ENCODE assay signal across 11 cellular contexts in the genomic region with DNA sequence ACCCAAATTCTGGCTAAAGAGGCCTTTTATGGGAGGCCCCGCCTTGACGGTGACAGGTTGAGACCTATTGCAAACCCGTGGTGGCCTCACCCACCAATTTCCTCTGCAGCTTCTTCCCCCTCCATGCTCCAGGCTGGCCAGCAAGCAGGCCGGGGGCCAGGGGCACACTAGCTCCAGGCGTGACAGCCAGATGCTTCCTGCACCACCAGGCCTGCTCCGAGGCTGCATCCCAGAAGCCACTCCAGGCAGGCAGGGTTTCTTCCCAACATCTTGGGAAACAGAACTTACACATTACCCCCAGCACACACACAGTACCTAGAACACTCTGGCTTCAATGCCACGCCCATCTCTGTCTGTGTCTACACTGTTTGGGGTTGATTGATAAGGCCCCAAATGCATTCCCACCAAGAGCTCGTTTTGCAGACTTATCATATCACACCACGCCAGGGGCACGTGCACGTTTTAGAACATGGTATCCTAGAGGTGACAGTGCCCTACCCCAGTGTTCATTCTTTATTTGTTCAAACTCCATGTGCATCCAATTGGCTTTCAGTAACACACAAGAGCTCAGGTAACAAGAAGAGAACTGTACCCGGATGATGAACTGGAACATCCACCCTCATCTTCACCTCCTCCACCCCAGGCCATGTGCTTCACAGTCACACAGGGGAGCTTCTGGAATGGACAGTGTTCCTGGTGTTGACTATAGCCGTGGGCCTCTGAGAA.
DNase-seq lines count a peak whose midpoint lies in the region; ATAC-seq and TF ChIP-seq lines count a peak whose summit lies in the region.
"Had no signal": no experiment of that assay in that cellular context is flagged by ENCODE, and none has a peak within 500 bp of the region (broad histone marks: within the 10 kb centered on the region; RNA-seq: fewer than 3 reads in every experiment).

No MANE protein-coding gene starts in this region.

- no peak for TF ChIP-seq EP300 in sigmoid colon (IDR thresholded peaks at IDR 0.05)

- H3K27ac ChIP-seq in SK-N-MC (peak overlapping the region; percentile 83), right cardiac atrium (ENCODE audit: low read length) (no peak overlapping the region), sigmoid colon (peak overlapping the region in 1 of 4 donors; percentile 48)

- no peak for TF ChIP-seq POLR2A in sigmoid colon (IDR thresholded peaks at IDR 0.05)

- intact Hi-C loops in right cardiac atrium (cut with DNase I) (no loop called here), sigmoid colon (cut with DNase I) (no loop called here)

- peak; percentile 62 for DNase-seq in CMK (ENCODE audit: low read depth)
- no peak for DNase-seq in SK-N-MC (ENCODE audit: low read depth, low spot score)
- DNase-seq in right cardiac atrium = peak in 2 of 3 donors; percentile 64 to 75
- DNase-seq in sigmoid colon = peak; percentile 67
- no peak for DNase-seq in central memory CD4-positive, alpha-beta T cell
- no peak for DNase-seq in dedifferentiated amniotic fluid mesenchymal stem cell (ENCODE audit: extremely low spot score)
- DNase-seq in effector CD4-positive, alpha-beta T cell = no peak
- DNase-seq: activated CD4-positive, alpha-beta T cell treated with anti-CD3 and anti-CD28 coated beads, Interleukin-2, amount 50 U/mL, for 48 hours; foreskin fibroblast had no signal

- H3K4me3 ChIP-seq in SK-N-MC = 0 out of 2 replicates have a peak overlapping the region, but pooled peaks have one; percentile 22
- no peak overlapping the region for H3K4me3 ChIP-seq in right cardiac atrium (ENCODE audit: low read length)
- no peak overlapping the region for H3K4me3 ChIP-seq in sigmoid colon

- H3K4me1 ChIP-seq in right cardiac atrium (ENCODE audit: control insufficient read depth, insufficient read depth, low read length) (peaks cover 3% of the 10 kb centered on the region), sigmoid colon (peaks cover 0 to 7% (median 4%) of the 10 kb centered on the region in 4 donors)

- H3K9me3 ChIP-seq in SK-N-MC (ENCODE audit: low read depth, low read length) = no peaks in the 10 kb centered on the region
- no peaks in the 10 kb centered on the region for H3K9me3 ChIP-seq in right cardiac atrium (ENCODE audit: control insufficient read depth, low read length)
- H3K9me3 ChIP-seq in sigmoid colon = no peaks in the 10 kb centered on the region

- TF ChIP-seq CTCF in sigmoid colon (IDR thresholded peaks at IDR 0.05) = no peak

- ATAC-seq in right cardiac atrium = peak in 1 of 2 donors; percentile 9
- ATAC-seq in GM21717 (IDR thresholded peaks at IDR 0.05; ENCODE audit: unreplicated experiment) = no peak
- ATAC-seq: T-cell had no signal

- no peak overlapping the region for H3K9ac ChIP-seq in SK-N-MC (ENCODE audit: insufficient read length)

- no peaks in the 10 kb centered on the region for H3K27me3 ChIP-seq in right cardiac atrium (ENCODE audit: control insufficient read depth, insufficient read depth)
- no peaks in the 10 kb centered on the region for H3K27me3 ChIP-seq in sigmoid colon

- no peaks in the 10 kb centered on the region for H3K36me3 ChIP-seq in SK-N-MC (ENCODE audit: insufficient read depth, low read length)
- no peaks in the 10 kb centered on the region for H3K36me3 ChIP-seq in sigmoid colon

- WGBS in right cardiac atrium = 73% methylated on average over 13 of the region's 13 CpGs
- WGBS in sigmoid colon, 2 donors = 70% methylated on average over 13 of the region's 13 CpGs

Comparison
In these comparisons a context has a peak if more than half of its experiments do, and no peak if none do; other contexts are left out.
1. DNase-seq: peak in CMK (single experiment), right cardiac atrium (2 of 3) and sigmoid colon (single experiment); none in SK-N-MC (single experiment), central memory CD4-positive, alpha-beta T cell (single experiment), dedifferentiated amniotic fluid mesenchymal stem cell (single experiment) and effector CD4-positive, alpha-beta T cell (single experiment).